ENCODE assay signal across 8 cellular contexts in the genomic region with DNA sequence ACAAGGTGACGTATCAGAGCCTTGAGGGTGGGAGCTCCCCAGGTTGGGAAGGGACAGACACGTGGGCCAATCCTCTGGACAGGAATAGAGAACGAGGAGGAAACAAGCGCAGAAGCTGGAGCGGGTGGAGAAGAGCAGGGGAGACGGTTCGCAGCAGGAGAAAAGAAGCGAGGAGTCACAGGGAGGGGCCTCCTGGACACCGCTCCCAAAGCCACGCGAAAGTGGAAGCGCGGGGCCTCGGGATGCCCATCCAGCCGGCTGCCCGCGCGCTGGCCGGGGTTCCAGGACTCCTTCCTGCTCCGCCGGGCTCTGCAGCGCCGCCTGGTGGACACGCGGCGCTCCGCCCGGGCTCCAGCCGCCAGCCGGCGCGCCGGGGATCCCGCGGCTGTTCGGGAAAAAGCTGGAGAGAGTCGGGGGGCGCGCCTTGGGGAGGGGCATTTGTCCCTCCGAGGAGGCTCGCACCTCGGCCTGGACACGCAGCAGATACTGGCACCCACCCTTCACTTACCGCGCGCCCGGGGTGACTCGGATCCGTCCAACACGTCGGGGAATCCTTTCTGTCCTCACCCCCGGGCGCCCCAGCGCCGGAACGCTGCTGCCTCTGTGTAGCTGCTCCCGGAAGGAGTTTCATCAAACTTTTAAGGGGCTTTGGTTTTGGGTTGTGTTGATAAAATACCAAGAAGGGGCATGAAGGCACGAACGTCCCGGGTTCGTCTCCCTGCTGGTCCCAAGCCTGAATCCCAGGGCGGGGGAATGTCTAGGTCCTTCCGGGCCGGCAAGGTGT. TPM values are rescaled to one million over a fixed set of nuclear protein-coding genes. Genes with fewer than 3 reads are reported as not detected.
DNase-seq lines count a peak whose midpoint lies in the region; ATAC-seq and TF ChIP-seq lines count a peak whose summit lies in the region.

No MANE protein-coding gene starts in this region.

- peak overlapping the region; percentile 87 for H2AFZ ChIP-seq in mammary epithelial cell (ENCODE audit: low read depth, low read length)

- no peaks in the 10 kb centered on the region for H3K9me3 ChIP-seq in mammary epithelial cell (replicated peaks; ENCODE audit: insufficient read depth, low read length)
- no peaks in the 10 kb centered on the region for H3K9me3 ChIP-seq in stomach smooth muscle (ENCODE audit: control insufficient read depth in 2 of 2, low read length in 2 of 2)

- H3K79me2 ChIP-seq in mammary epithelial cell (ENCODE audit: insufficient read depth, low read length), result peaks cover 40% of the 10 kb centered on the region

- in situ Hi-C loops in mammary epithelial cell (cut with MboI; ENCODE audit: low sequenced_read_pairs in 2 of 2), result loop anchor here in 1 of 2 donors (25.0 kb wide), 2 partner anchors 517 to 642 kb away; no protein-coding TSS in a partner anchor

- H3K4me3 ChIP-seq in H7 (ENCODE audit: insufficient read depth, low read depth, low read length) (peak overlapping the region; percentile 37), mammary epithelial cell (replicated peaks in 1 of 3; ENCODE audit: insufficient read depth in 1 of 3, low read depth in 2 of 3, low read length in 3 of 3) (peak overlapping the region in 2 of 3 experiments; percentile 6 to 98), stomach smooth muscle (ENCODE audit: low read length in 2 of 2) (peak overlapping the region; percentile 20 to 68)

- peak; percentile 53 to 74 for TF ChIP-seq CTCF in mammary epithelial cell (conservative IDR thresholded peaks at IDR 0.05 in 1 of 2, IDR thresholded peaks at IDR 0.05 in 1 of 2; ENCODE audit: extremely low read depth in 1 of 2, insufficient read depth in 1 of 2, low read depth in 1 of 2, low read length in 2 of 2)

- peak overlapping the region; percentile 10 for H3K27ac ChIP-seq in mammary epithelial cell (ENCODE audit: insufficient read depth, low read depth, low read length)
- peak overlapping the region; percentile 18 for H3K27ac ChIP-seq in stomach smooth muscle (ENCODE audit: low read length)

- H3K36me3 ChIP-seq in H7 (replicated peaks; ENCODE audit: control insufficient read depth, insufficient read depth, low read length) (no peaks in the 10 kb centered on the region), mammary epithelial cell (ENCODE audit: insufficient read depth, low read length) (no peaks in the 10 kb centered on the region), stomach smooth muscle (ENCODE audit: control insufficient read depth in 2 of 2, insufficient read depth in 2 of 2, low read length in 2 of 2) (no peaks in the 10 kb centered on the region)

- DNase-seq in AG08396 (ENCODE audit: low spot score), result peak; percentile 91
- peak; percentile 97 for DNase-seq in H7
- peak; percentile 26 for DNase-seq in mammary epithelial cell
- peak; percentile 63 for DNase-seq in kidney glomerular epithelial cell (lab: John Stamatoyannopoulos, UW)
- DNase-seq in OCI-M1 (lab: John Stamatoyannopoulos, UW), result no peak

- intact Hi-C loops in mammary epithelial cell (cut with micrococcal nuclease), result loop anchor here (2.0 to 5.0 kb wide), 4 partner anchors 37 to 158 kb away; partner anchors contain the start of gene COMTD1

- CTCF ChIA-PET in mammary epithelial cell (lab: Charles Lee; ENCODE audit: low non-redundant PET), result interaction anchor here (0.6 kb wide), 2 partner anchors 50 to 119 kb away, joined by 3 to 10 read pairs; no protein-coding TSS in a partner anchor

- no peak for ATAC-seq in HG03159 (IDR thresholded peaks at IDR 0.05; ENCODE audit: unreplicated experiment)
- no peak for ATAC-seq in HG03025 (IDR thresholded peaks at IDR 0.05; ENCODE audit: low FRiP score, unreplicated experiment)

- H3K9ac ChIP-seq in mammary epithelial cell (ENCODE audit: insufficient read depth, low read length) (no peak overlapping the region), stomach smooth muscle (ENCODE audit: low read length in 2 of 2) (peak overlapping the region in 1 of 2 donors; percentile 16)

- H3K27me3 ChIP-seq in H7 (ENCODE audit: control insufficient read depth, insufficient read depth, low read length) (peaks cover 88% of the 10 kb centered on the region), mammary epithelial cell (ENCODE audit: insufficient read depth, low read length) (no peaks in the 10 kb centered on the region), stomach smooth muscle (ENCODE audit: control insufficient read depth in 1 of 2, insufficient read depth in 2 of 2, low read length in 2 of 2) (no peaks in the 10 kb centered on the region)

- H3K4me2 ChIP-seq in mammary epithelial cell (ENCODE audit: insufficient read depth, low read depth, low read length), result peak overlapping the region; percentile 97

- dilution Hi-C loops in mammary epithelial cell (cut with HindIII; ENCODE audit: low sequenced_read_pairs), result no loop called here

- H4K20me1 ChIP-seq in mammary epithelial cell (ENCODE audit: insufficient read depth, low read length), result no peaks in the 10 kb centered on the region

- H3K4me1 ChIP-seq in mammary epithelial cell (ENCODE audit: insufficient read depth, low read length) (peaks cover 10% of the 10 kb centered on the region), stomach smooth muscle (ENCODE audit: control insufficient read depth, insufficient read depth, low read length) (peaks cover 31% of the 10 kb centered on the region)

- BruUV-seq in mammary epithelial cell (replicated peaks; lab: Mats Ljungman, UMichigan), result no TSS peak

- 21% methylated on average over 24 of the region's 64 CpGs for WGBS in mammary epithelial cell (ENCODE audit: low coverage, missing lambda C conversion rate)

RNA-seq across cellular contexts. Expression of gene ZNF503, which starts 6.2 kb away (rescaled TPM):
- total RNA-seq in H7 (2014; rRNA removed; shearing (Covaris generic)), result 0.03 and 0.37 TPM in 2 replicates
- total RNA-seq in mammary epithelial cell, result 10 to 100 TPM; 14.1 to 33.7 TPM
- polyA plus RNA-seq in mammary epithelial cell, result 3.8 TPM
- 0.83 TPM for polyA minus RNA-seq in mammary epithelial cell

RNA-seq across cellular contexts. Expression of gene LRMDA, which starts 36.1 kb away (rescaled TPM):
- not detected in 2 replicates for total RNA-seq in H7 (2014; rRNA removed; shearing (Covaris generic))
- under 1 TPM in 1 of 2 donors, not detected in 1; 0.67 TPM for total RNA-seq in mammary epithelial cell
- 0.37 TPM for polyA plus RNA-seq in mammary epithelial cell
- not detected for polyA minus RNA-seq in mammary epithelial cell

Comparison
In these comparisons a context has a peak if more than half of its experiments do, and no peak if none do; other contexts are left out.
1. RNA of gene ZNF503, which starts 6.2 kb away (total RNA-seq): 14.1 to 33.7 TPM in mammary epithelial cell; 0.03 to 0.37 TPM in H7; every median in the first group is over 10 times any median in the second.
2. Peak in every context shown above with its lines, with median percentiles within 50 percentile points of each other: H3K4me3 ChIP-seq.